ENCODE assay signal across 23 cellular contexts in the genomic region with DNA sequence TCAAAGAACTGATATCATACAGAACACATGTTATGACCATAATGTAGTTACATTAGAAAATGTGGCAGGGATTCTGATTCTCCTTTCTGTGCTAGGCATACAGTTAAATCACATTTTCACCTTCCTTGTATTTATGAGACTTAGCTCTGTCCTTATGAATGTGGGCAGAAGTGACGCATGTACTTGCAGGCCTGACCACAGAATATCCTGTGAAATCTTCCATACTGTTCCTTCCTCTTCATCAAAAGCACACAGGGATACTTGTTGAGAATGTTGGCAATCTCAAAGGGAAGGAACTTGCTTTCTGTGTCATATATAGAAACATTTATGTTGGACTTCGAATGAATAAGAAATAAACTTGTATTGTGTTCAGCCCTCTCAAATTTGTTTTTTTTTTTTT. TPM values are rescaled to one million over a fixed set of nuclear protein-coding genes. Genes with fewer than 3 reads are reported as not detected.
DNase-seq lines count a peak whose midpoint lies in the region; ATAC-seq and TF ChIP-seq lines count a peak whose summit lies in the region.
"Had no signal": no experiment of that assay in that cellular context is flagged by ENCODE, and none has a peak within 500 bp of the region (broad histone marks: within the 10 kb centered on the region; RNA-seq: fewer than 3 reads in every experiment).

No MANE protein-coding gene starts in this region.

- no peaks in the 10 kb centered on the region for H4K20me1 ChIP-seq in mammary epithelial cell (ENCODE audit: insufficient read depth, low read length)
- H4K20me1 ChIP-seq: BLaER1 treated with 17β-estradiol and CSF1 and Interleukin-3, amounts not matched to agents 10 nM and 100 nM had no signal

- in situ Hi-C loops in mammary epithelial cell (cut with MboI; ENCODE audit: low sequenced_read_pairs in 2 of 2) = no loop called here
- in situ Hi-C loops in G401 (cut with HindIII; ENCODE audit: low sequenced_read_pairs) = no loop called here

- no peaks in the 10 kb centered on the region for H3K9me3 Mint-ChIP-seq in glutamatergic neuron (ENCODE audit: unreplicated experiment)
- H3K9me3 Mint-ChIP-seq: HFFc6, nephron progenitor cell had no signal

- H3K79me2 ChIP-seq in mammary epithelial cell (ENCODE audit: insufficient read depth, low read length) = no peaks in the 10 kb centered on the region

- WGBS in mammary epithelial cell (ENCODE audit: low coverage, missing lambda C conversion rate) = 0% methylated on average over 2 of the region's 2 CpGs

- no peak overlapping the region for H3K4me3 ChIP-seq in left ventricle myocardium inferior
- H3K4me3 ChIP-seq in mammary epithelial cell (replicated peaks in 1 of 3; ENCODE audit: insufficient read depth in 1 of 3, low read depth in 2 of 3, low read length in 3 of 3) = no peak overlapping the region
- no peak overlapping the region for H3K4me3 ChIP-seq in upper lobe of right lung
- H3K4me3 ChIP-seq: A549; BLaER1 treated with 17β-estradiol and CSF1 and Interleukin-3, amounts not matched to agents 10 nM and 100 nM; spleen had no signal

- peak overlapping the region; percentile 19 for H3K4me2 ChIP-seq in mammary epithelial cell (ENCODE audit: insufficient read depth, low read depth, low read length)
- H3K4me2 ChIP-seq: A549 had no signal

- H3K27ac Mint-ChIP-seq in glutamatergic neuron (ENCODE audit: unreplicated experiment) = no peak overlapping the region
- H3K27ac Mint-ChIP-seq: activated CD8-positive, alpha-beta memory T cell treated with anti-CD3 and anti-CD28 coated beads, Interleukin-2, amount 10 ng/mL, durations not matched to agents 7 days and 5 days; HFFc6; mesothelial cell of epicardium; nephron progenitor cell; progenitor cell of endocrine pancreas had no signal

- TF ChIP-seq CTCF in left ventricle myocardium inferior (IDR thresholded peaks at IDR 0.05; ENCODE audit: borderline replicate concordance) (no peak), mammary epithelial cell (conservative IDR thresholded peaks at IDR 0.05 in 1 of 2, IDR thresholded peaks at IDR 0.05 in 1 of 2; ENCODE audit: extremely low read depth in 1 of 2, insufficient read depth in 1 of 2, low read depth in 1 of 2, low read length in 2 of 2) (no peak), upper lobe of right lung (IDR thresholded peaks at IDR 0.05) (no peak), glutamatergic neuron (IDR thresholded peaks at IDR 0.05; ENCODE audit: partially characterized antibody, unreplicated experiment) (no peak)

- BruUV-seq in mammary epithelial cell (replicated peaks; lab: Mats Ljungman, UMichigan) = no TSS peak

- no peak overlapping the region for H3K9ac ChIP-seq in mammary epithelial cell (ENCODE audit: insufficient read depth, low read length)
- H3K9ac ChIP-seq: BLaER1 treated with 17β-estradiol and CSF1 and Interleukin-3, amounts not matched to agents 10 nM and 100 nM had no signal

- H3K27ac ChIP-seq in left ventricle myocardium inferior (replicated peaks) (no peak overlapping the region), mammary epithelial cell (ENCODE audit: insufficient read depth, low read depth, low read length) (peak overlapping the region; percentile 55), upper lobe of right lung (no peak overlapping the region)
- H3K27ac ChIP-seq: A549; BLaER1 treated with 17β-estradiol and CSF1 and Interleukin-3, amounts not matched to agents 10 nM and 100 nM; spleen had no signal

- H2AFZ ChIP-seq in mammary epithelial cell (ENCODE audit: low read depth, low read length) = peak overlapping the region; percentile 45

- intact Hi-C loops in left ventricle myocardium superior (cut with micrococcal nuclease) (no loop called here), left ventricle myocardium inferior (cut with micrococcal nuclease) (no loop called here), mammary epithelial cell (cut with micrococcal nuclease) (no loop called here), upper lobe of right lung (cut with DNase I) (no loop called here)

- H3K4me1 ChIP-seq in left ventricle myocardium inferior = peaks cover 26% of the 10 kb centered on the region
- H3K4me1 ChIP-seq in mammary epithelial cell (ENCODE audit: insufficient read depth, low read length) = peaks cover 6% of the 10 kb centered on the region
- H3K4me1 ChIP-seq in upper lobe of right lung = peaks cover 1% of the 10 kb centered on the region

- ATAC-seq in left ventricle myocardium superior (peak; percentile 28), upper lobe of right lung (peak; percentile 83)
- ATAC-seq: A549; activated CD8-positive, alpha-beta memory T cell treated with anti-CD3 and anti-CD28 coated beads, Interleukin-2, amount 10 ng/mL, durations not matched to agents 7 days and 5 days had no signal

- H3K4me3 Mint-ChIP-seq in glutamatergic neuron (ENCODE audit: unreplicated experiment) = no peak overlapping the region
- H3K4me3 Mint-ChIP-seq: activated CD8-positive, alpha-beta memory T cell treated with anti-CD3 and anti-CD28 coated beads, Interleukin-2, amount 10 ng/mL, durations not matched to agents 7 days and 5 days; HFFc6; mesothelial cell of epicardium; nephron progenitor cell had no signal

- H3K36me3 ChIP-seq in left ventricle myocardium inferior = peaks cover 9% of the 10 kb centered on the region
- H3K36me3 ChIP-seq in mammary epithelial cell (ENCODE audit: insufficient read depth, low read length) = no peaks in the 10 kb centered on the region
- no peaks in the 10 kb centered on the region for H3K36me3 ChIP-seq in upper lobe of right lung
- H3K36me3 ChIP-seq: BLaER1 treated with 17β-estradiol and CSF1 and Interleukin-3, amounts not matched to agents 10 nM and 100 nM; spleen had no signal

- DNase-seq in left ventricle myocardium superior (no peak), left ventricle myocardium inferior (no peak), mammary epithelial cell (peak; percentile 81), glomerular visceral epithelial cell (ENCODE audit: extremely low spot score) (peak; percentile 59), upper lobe of right lung (no peak), G401 (ENCODE audit: low spot score) (no peak), glutamatergic neuron (no peak)
- no peak for DNase-seq in activated naive CD4-positive, alpha-beta T cell (lab: John Stamatoyannopoulos, UW)
- DNase-seq: activated CD4-positive, alpha-beta T cell treated with anti-CD3 and anti-CD28 coated beads for 48 hours; activated CD8-positive, alpha-beta memory T cell treated with anti-CD3 and anti-CD28 coated beads, Interleukin-2, amount 10 ng/mL, durations not matched to agents 7 days and 5 days; GF-D8; HFFc6; kidney; NCI-H1092 treated with DMSO at 0.1 percent for 48 hours; NCI-H2081 treated with DMSO at 0.1 percent for 48 hours; NCI-H510A; nephron progenitor cell; spleen; stimulated activated CD8-positive, alpha-beta memory T cell treated with anti-CD3 and anti-CD28 coated beads, Interleukin-4, amount 100 ng/mL, for 48 hours had no signal

- H3K27me3 ChIP-seq in left ventricle myocardium inferior (ENCODE audit: low read depth) (no peaks in the 10 kb centered on the region), mammary epithelial cell (ENCODE audit: insufficient read depth, low read length) (no peaks in the 10 kb centered on the region), upper lobe of right lung (no peaks in the 10 kb centered on the region)
- H3K27me3 ChIP-seq: BLaER1 treated with 17β-estradiol and CSF1 and Interleukin-3, amounts not matched to agents 10 nM and 100 nM had no signal

- H3K36me3 Mint-ChIP-seq in glutamatergic neuron (ENCODE audit: unreplicated experiment) = no peaks in the 10 kb centered on the region
- H3K36me3 Mint-ChIP-seq: activated CD8-positive, alpha-beta memory T cell treated with anti-CD3 and anti-CD28 coated beads, Interleukin-2, amount 10 ng/mL, durations not matched to agents 7 days and 5 days; mesothelial cell of epicardium had no signal

- H3K27me3 Mint-ChIP-seq in glutamatergic neuron (ENCODE audit: unreplicated experiment) = peaks cover 3% of the 10 kb centered on the region
- H3K27me3 Mint-ChIP-seq: progenitor cell of endocrine pancreas had no signal

- CTCF ChIA-PET in mammary epithelial cell (lab: Charles Lee; ENCODE audit: low non-redundant PET) = no interaction called here

- dilution Hi-C loops in mammary epithelial cell (cut with HindIII; ENCODE audit: low sequenced_read_pairs) = no loop called here

- H3K9me3 ChIP-seq in left ventricle myocardium inferior (replicated peaks) (no peaks in the 10 kb centered on the region), mammary epithelial cell (replicated peaks; ENCODE audit: insufficient read depth, low read length) (no peaks in the 10 kb centered on the region), upper lobe of right lung (no peaks in the 10 kb centered on the region)
- H3K9me3 ChIP-seq: A549, spleen had no signal

- peaks cover 2% of the 10 kb centered on the region for H3K4me1 Mint-ChIP-seq in glutamatergic neuron (ENCODE audit: low read depth, unreplicated experiment)

RNA-seq across cellular contexts. Expression of a gene that starts 17.2 kb away (rescaled TPM):
- total RNA-seq in left ventricle myocardium superior = 792 TPM
- 843 TPM for total RNA-seq in left ventricle myocardium inferior
- total RNA-seq in mammary epithelial cell = not detected
- polyA plus RNA-seq in mammary epithelial cell = not detected
- not detected for polyA minus RNA-seq in mammary epithelial cell
- 0.23 TPM for total RNA-seq in upper lobe of right lung
- not detected in 2 replicates for total RNA-seq in G401 (2014; rRNA removed; shearing (Covaris generic))
- total RNA-seq in glutamatergic neuron (ENCODE audit: unreplicated experiment) = not detected
- total RNA-seq: activated CD8-positive, alpha-beta memory T cell treated with anti-CD3 and anti-CD28 coated beads, Interleukin-2, amount 10 ng/mL, durations not matched to agents 7 days and 5 days had no signal
- polyA plus RNA-seq: A549 had no signal

Comparison
In these comparisons a context has a peak if more than half of its experiments do, and no peak if none do; other contexts are left out.
1. DNase-seq: peak in mammary epithelial cell (single experiment) and glomerular visceral epithelial cell (single experiment); none in left ventricle myocardium superior (single experiment), left ventricle myocardium inferior (single experiment), upper lobe of right lung (single experiment), activated naive CD4-positive, alpha-beta T cell (0 of 4), G401 (single experiment) and glutamatergic neuron (single experiment).
2. RNA of a gene that starts 17.2 kb away (total RNA-seq): 843 TPM in left ventricle myocardium inferior (single experiment) and 792 TPM in left ventricle myocardium superior (single experiment); 0.23 TPM in upper lobe of right lung (single experiment), not detected in glutamatergic neuron (single experiment), not detected in mammary epithelial cell and not detected in G401; every median in the first group is over 100 times any median in the second.